2 cellular contexts compared by ENCODE assay signal in the genomic region with DNA sequence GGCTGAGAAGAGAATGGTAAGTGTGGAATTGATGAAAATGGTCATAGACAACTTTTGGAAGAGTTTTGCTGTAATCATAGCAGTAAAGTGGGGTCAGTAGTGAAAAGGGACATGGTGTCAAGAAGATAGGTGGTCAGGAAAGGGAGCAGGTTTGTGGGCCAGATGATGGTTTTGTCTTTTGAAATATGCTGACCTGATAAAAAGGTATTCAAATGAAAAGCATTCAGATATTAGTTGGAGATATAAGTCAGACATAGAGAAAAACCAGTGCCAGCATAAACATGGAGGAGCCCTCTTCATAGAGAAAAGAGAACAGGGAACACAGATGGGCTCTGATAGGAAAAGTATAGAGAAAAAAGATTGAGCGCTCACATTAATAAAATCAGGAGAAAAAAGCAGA.
TF ChIP-seq lines count a peak whose summit lies in the region.

No MANE protein-coding gene starts in this region.

TF ChIP-seq in HepG2, 621 proteins besides CTCF, POLR2A, EP300 and RAD21 (continued from another document):
- TF ChIP-seq, protein P1, sequence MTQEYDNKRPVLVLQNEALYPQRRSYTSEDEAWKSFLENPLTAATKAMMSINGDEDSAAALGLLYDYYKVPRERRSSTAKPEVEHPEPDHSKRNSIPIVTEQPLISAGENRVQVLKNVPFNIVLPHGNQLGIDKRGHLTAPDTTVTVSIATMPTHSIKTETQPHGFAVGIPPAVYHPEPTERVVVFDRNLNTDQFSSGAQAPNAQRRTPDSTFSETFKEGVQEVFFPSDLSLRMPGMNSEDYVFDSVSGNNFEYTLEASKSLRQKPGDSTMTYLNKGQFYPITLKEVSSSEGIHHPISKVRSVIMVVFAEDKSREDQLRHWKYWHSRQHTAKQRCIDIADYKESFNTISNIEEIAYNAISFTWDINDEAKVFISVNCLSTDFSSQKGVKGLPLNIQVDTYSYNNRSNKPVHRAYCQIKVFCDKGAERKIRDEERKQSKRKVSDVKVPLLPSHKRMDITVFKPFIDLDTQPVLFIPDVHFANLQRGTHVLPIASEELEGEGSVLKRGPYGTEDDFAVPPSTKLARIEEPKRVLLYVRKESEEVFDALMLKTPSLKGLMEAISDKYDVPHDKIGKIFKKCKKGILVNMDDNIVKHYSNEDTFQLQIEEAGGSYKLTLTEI (CRISPR knock-in tag; conservative IDR thresholded peaks at IDR 0.05) = no peak
- TF ChIP-seq MAFF (IDR thresholded peaks at IDR 0.05; ENCODE audit: low read depth, low read length) (peak; percentile 34; the same call in 1 of the 2 replicates), KAT8 (CRISPR knock-in tag; IDR thresholded peaks at IDR 0.05) (no peak), ZSCAN20 (CRISPR knock-in tag; IDR thresholded peaks at IDR 0.05; ENCODE audit: borderline replicate concordance) (no peak), ZNF3 (CRISPR knock-in tag; IDR thresholded peaks at IDR 0.05) (no peak), CHD2 (IDR thresholded peaks at IDR 0.05; ENCODE audit: low read depth, low read length) (no peak), ZNF564 (CRISPR knock-in tag; IDR thresholded peaks at IDR 0.05) (no peak), MIXL1 (CRISPR knock-in tag; IDR thresholded peaks at IDR 0.05) (no peak), ETV6 (CRISPR knock-in tag; conservative IDR thresholded peaks at IDR 0.05) (no peak), ZNF333 (CRISPR knock-in tag; IDR thresholded peaks at IDR 0.05; ENCODE audit: borderline replicate concordance) (no peak), NBN (conservative IDR thresholded peaks at IDR 0.05) (no peak), MAFK (conservative IDR thresholded peaks at IDR 0.05 in 1 of 2, IDR thresholded peaks at IDR 0.05 in 1 of 2; ENCODE audit: low read length in 2 of 2) (peak; percentile 44 to 58; a peak in 2 of 4 replicates), ZFP1 (CRISPR knock-in tag; IDR thresholded peaks at IDR 0.05) (no peak)
TF ChIP-seq in HepG2: peak in this region for 2.

TF ChIP-seq in K562, 482 proteins besides CTCF, POLR2A, EP300 and RAD21 (continued from another document):
- TF ChIP-seq ZNF586 (CRISPR knock-in tag; conservative IDR thresholded peaks at IDR 0.05) (no peak), C11orf30 (IDR thresholded peaks at IDR 0.05; ENCODE audit: low read depth) (0 out of 2 replicates have a peak, but pooled peaks have one; percentile 30)
